In the genomic region with DNA sequence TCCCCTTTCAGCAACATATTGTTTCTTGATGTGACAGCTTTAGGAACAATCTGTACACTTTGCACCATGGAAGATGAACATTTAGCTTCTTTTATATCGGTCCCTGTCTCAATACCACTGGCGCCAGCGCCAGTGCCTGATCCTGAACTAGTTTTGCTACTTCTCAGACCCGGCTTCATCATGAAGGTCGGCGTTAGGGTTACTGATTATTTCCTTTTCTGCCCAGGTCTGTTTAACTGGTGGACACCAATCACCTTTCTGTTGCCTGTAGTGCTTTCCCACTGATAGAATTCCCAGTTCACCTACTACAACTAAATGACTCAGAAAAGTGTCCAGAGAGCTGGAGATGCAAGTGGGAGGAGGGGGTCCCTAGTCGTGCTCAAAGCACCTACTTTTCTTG, we compare ENCODE assay signal across 1 cellular context.
TF ChIP-seq lines count a peak whose summit lies in the region.

No MANE protein-coding gene starts in this region.

TF ChIP-seq in GM23338, 12 proteins besides CTCF, POLR2A, EP300 and RAD21 (continued from another document):
- TF ChIP-seq, protein P1, sequence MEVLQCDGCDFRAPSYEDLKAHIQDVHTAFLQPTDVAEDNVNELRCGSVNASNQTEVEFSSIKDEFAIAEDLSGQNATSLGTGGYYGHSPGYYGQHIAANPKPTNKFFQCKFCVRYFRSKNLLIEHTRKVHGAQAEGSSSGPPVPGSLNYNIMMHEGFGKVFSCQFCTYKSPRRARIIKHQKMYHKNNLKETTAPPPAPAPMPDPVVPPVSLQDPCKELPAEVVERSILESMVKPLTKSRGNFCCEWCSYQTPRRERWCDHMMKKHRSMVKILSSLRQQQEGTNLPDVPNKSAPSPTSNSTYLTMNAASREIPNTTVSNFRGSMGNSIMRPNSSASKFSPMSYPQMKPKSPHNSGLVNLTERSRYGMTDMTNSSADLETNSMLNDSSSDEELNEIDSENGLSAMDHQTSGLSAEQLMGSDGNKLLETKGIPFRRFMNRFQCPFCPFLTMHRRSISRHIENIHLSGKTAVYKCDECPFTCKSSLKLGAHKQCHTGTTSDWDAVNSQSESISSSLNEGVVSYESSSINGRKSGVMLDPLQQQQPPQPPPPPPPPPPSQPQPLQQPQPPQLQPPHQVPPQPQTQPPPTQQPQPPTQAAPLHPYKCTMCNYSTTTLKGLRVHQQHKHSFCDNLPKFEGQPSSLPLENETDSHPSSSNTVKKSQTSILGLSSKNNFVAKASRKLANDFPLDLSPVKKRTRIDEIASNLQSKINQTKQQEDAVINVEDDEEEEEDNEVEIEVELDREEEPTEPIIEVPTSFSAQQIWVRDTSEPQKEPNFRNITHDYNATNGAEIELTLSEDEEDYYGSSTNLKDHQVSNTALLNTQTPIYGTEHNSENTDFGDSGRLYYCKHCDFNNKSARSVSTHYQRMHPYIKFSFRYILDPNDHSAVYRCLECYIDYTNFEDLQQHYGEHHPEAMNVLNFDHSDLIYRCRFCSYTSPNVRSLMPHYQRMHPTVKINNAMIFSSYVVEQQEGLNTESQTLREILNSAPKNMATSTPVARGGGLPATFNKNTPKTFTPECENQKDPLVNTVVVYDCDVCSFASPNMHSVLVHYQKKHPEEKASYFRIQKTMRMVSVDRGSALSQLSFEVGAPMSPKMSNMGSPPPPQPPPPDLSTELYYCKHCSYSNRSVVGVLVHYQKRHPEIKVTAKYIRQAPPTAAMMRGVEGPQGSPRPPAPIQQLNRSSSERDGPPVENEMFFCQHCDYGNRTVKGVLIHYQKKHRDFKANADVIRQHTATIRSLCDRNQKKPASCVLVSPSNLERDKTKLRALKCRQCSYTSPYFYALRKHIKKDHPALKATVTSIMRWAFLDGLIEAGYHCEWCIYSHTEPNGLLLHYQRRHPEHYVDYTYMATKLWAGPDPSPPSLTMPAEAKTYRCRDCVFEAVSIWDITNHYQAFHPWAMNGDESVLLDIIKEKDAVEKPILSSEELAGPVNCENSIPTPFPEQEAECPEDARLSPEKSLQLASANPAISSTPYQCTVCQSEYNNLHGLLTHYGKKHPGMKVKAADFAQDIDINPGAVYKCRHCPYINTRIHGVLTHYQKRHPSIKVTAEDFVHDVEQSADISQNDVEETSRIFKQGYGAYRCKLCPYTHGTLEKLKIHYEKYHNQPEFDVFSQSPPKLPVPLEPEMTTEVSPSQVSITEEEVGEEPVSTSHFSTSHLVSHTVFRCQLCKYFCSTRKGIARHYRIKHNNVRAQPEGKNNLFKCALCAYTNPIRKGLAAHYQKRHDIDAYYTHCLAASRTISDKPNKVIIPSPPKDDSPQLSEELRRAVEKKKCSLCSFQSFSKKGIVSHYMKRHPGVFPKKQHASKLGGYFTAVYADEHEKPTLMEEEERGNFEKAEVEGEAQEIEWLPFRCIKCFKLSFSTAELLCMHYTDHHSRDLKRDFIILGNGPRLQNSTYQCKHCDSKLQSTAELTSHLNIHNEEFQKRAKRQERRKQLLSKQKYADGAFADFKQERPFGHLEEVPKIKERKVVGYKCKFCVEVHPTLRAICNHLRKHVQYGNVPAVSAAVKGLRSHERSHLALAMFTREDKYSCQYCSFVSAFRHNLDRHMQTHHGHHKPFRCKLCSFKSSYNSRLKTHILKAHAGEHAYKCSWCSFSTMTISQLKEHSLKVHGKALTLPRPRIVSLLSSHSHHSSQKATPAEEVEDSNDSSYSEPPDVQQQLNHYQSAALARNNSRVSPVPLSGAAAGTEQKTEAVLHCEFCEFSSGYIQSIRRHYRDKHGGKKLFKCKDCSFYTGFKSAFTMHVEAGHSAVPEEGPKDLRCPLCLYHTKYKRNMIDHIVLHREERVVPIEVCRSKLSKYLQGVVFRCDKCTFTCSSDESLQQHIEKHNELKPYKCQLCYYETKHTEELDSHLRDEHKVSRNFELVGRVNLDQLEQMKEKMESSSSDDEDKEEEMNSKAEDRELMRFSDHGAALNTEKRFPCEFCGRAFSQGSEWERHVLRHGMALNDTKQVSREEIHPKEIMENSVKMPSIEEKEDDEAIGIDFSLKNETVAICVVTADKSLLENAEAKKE (CRISPR knock-in tag; IDR thresholded peaks at IDR 0.05) = no peak
- TF ChIP-seq JUNB (IDR thresholded peaks at IDR 0.05; ENCODE audit: unreplicated experiment) = no peak
- no peak for TF ChIP-seq NANOG (IDR thresholded peaks at IDR 0.05; ENCODE audit: borderline replicate concordance)
- TF ChIP-seq, protein P2, sequence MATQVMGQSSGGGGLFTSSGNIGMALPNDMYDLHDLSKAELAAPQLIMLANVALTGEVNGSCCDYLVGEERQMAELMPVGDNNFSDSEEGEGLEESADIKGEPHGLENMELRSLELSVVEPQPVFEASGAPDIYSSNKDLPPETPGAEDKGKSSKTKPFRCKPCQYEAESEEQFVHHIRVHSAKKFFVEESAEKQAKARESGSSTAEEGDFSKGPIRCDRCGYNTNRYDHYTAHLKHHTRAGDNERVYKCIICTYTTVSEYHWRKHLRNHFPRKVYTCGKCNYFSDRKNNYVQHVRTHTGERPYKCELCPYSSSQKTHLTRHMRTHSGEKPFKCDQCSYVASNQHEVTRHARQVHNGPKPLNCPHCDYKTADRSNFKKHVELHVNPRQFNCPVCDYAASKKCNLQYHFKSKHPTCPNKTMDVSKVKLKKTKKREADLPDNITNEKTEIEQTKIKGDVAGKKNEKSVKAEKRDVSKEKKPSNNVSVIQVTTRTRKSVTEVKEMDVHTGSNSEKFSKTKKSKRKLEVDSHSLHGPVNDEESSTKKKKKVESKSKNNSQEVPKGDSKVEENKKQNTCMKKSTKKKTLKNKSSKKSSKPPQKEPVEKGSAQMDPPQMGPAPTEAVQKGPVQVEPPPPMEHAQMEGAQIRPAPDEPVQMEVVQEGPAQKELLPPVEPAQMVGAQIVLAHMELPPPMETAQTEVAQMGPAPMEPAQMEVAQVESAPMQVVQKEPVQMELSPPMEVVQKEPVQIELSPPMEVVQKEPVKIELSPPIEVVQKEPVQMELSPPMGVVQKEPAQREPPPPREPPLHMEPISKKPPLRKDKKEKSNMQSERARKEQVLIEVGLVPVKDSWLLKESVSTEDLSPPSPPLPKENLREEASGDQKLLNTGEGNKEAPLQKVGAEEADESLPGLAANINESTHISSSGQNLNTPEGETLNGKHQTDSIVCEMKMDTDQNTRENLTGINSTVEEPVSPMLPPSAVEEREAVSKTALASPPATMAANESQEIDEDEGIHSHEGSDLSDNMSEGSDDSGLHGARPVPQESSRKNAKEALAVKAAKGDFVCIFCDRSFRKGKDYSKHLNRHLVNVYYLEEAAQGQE (IDR thresholded peaks at IDR 0.05; ENCODE audit: unreplicated experiment) = no peak
